In the genomic region with DNA sequence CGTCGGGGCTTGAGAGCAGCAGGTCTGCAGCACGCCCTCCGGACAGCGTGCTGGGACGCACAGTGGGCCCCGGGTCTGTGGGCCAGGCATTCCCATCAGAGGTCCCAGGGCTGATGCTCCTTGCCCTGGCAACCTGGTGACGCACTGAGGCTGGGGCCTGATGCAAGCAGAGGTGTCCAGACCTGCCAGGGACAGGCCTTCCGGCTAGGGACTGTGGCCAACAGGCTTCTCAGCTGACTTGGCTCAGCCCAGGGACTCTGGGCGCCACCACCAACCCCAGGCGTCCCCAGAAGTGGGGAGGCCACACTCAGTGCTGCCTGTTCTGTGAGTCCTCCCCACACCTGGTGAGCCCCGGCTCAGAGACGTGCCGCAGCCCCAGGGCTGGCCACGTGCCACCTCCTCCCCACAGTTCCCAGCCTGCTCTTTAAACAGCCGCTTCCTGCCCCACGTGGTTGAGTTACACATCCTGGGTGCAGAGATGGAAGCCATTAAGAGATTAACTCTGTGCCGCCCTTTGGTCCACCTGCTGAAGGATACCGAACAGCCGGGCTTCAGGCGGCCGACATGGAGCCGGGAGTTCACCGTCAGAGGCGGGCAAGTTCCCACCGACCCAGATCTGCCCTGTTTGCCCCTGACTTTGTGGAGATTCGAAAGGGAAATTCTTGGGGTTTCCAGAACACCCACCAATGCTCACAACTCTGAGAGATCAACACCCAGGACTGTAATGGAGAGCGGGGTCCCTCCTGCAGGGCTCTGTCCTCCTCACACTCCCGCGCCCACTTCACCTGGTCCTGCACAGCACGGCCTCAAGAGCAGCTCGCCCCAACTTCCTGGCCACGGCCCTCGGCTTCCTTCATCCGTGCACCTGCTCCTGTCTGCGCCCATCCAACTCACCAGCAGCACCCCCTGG, we compare ENCODE assay signal across 9 cellular contexts. TPM values are rescaled to one million over a fixed set of nuclear protein-coding genes. Genes with fewer than 3 reads are reported as not detected.
DNase-seq lines count a peak whose midpoint lies in the region; ATAC-seq and TF ChIP-seq lines count a peak whose summit lies in the region.
"Had no signal": no experiment of that assay in that cellular context is flagged by ENCODE, and none has a peak within 500 bp of the region (broad histone marks: within the 10 kb centered on the region; RNA-seq: fewer than 3 reads in every experiment).

No MANE protein-coding gene starts in this region.

- peak overlapping the region in 1 of 2 donors; percentile 17 for H3K4me3 Mint-ChIP-seq in activated T-cell treated with anti-CD3 and anti-CD28 coated beads, Interleukin-2, amount 50 U/mL, for 72 hours
- H3K4me3 Mint-ChIP-seq in immature natural killer cell = no peak overlapping the region

- no peak for TF ChIP-seq CTCF in stomach (IDR thresholded peaks at IDR 0.05)

- no peaks in the 10 kb centered on the region for H3K27me3 Mint-ChIP-seq in activated T-cell treated with anti-CD3 and anti-CD28 coated beads, Interleukin-2, amount 50 U/mL, for 72 hours (ENCODE audit: low read depth)
- H3K27me3 Mint-ChIP-seq in immature natural killer cell (ENCODE audit: low read depth in 3 of 3) = peaks cover 0 to 5% (median 5%) of the 10 kb centered on the region in 3 donors

- no peaks in the 10 kb centered on the region for H3K36me3 Mint-ChIP-seq in activated T-cell treated with anti-CD3 and anti-CD28 coated beads, Interleukin-2, amount 50 U/mL, for 72 hours (ENCODE audit: insufficient read depth in 2 of 2)
- no peaks in the 10 kb centered on the region for H3K36me3 Mint-ChIP-seq in immature natural killer cell

- H3K4me1 ChIP-seq in stomach = peaks cover 0 to 27% (median 18%) of the 10 kb centered on the region in 4 donors

- no peak for TF ChIP-seq EP300 in stomach (IDR thresholded peaks at IDR 0.05)

- H3K27ac Mint-ChIP-seq in activated T-cell treated with anti-CD3 and anti-CD28 coated beads, Interleukin-2, amount 50 U/mL, for 72 hours = peak overlapping the region; percentile 22
- peak overlapping the region in 2 of 6 donors; percentile 29 to 30 for H3K27ac Mint-ChIP-seq in immature natural killer cell

- H3K27ac ChIP-seq in stomach = peak overlapping the region in 2 of 5 donors; percentile 33 to 38
- H3K27ac ChIP-seq: HL-60 had no signal

- TF ChIP-seq POLR2A in stomach (IDR thresholded peaks at IDR 0.05) = no peak

- H3K27me3 ChIP-seq in stomach = no peaks in the 10 kb centered on the region

- intact Hi-C loops in stomach (cut with DNase I; ENCODE audit: low total_unique reads) = no loop called here

- DNase-seq in NCI-H2081 (lab: John Stamatoyannopoulos, UW) (peak; percentile 69 to 89), immature natural killer cell (peak in 2 of 3 donors; percentile 23 to 28), stomach (peak; percentile 70), occipital lobe (lab: John Stamatoyannopoulos, UW) (no peak), HUDEP-2 (lab: John Stamatoyannopoulos, UW; ENCODE audit: unreplicated experiment in 76 of 76) (no peak), DMS79 treated with DMSO at 0.1 percent for 48 hours (lab: John Stamatoyannopoulos, UW) (no peak)
- peak; percentile 19 to 36 for DNase-seq in activated T-cell treated with anti-CD3 and anti-CD28 coated beads, Interleukin-2, amount 50 U/mL, for 72 hours

- H3K4me3 ChIP-seq in stomach = no peak overlapping the region

- H3K4me1 Mint-ChIP-seq in activated T-cell treated with anti-CD3 and anti-CD28 coated beads, Interleukin-2, amount 50 U/mL, for 72 hours (ENCODE audit: low read depth) = peaks cover 17% of the 10 kb centered on the region
- peaks cover 15 to 16% of the 10 kb centered on the region in 2 donors for H3K4me1 Mint-ChIP-seq in immature natural killer cell

- ATAC-seq in activated T-cell treated with anti-CD3 and anti-CD28 coated beads, Interleukin-2, amount 50 U/mL, for 72 hours (replicated peaks in 1 of 2) = peak; percentile 64 to 65
- ATAC-seq in GM19035 (IDR thresholded peaks at IDR 0.05; ENCODE audit: unreplicated experiment) = no peak

- no peaks in the 10 kb centered on the region for H3K9me3 ChIP-seq in stomach

- peaks cover 10 to 49% (median 36%) of the 10 kb centered on the region in 4 donors for H3K36me3 ChIP-seq in stomach

- peaks cover 0 to 2% of the 10 kb centered on the region in 2 donors for H3K9me3 Mint-ChIP-seq in activated T-cell treated with anti-CD3 and anti-CD28 coated beads, Interleukin-2, amount 50 U/mL, for 72 hours
- no peaks in the 10 kb centered on the region for H3K9me3 Mint-ChIP-seq in immature natural killer cell

- 61 to 68% (median 64%) methylated on average over 30 to 36 of the region's 36 CpGs for WGBS in stomach, 5 donors

RNA-seq across cellular contexts. Expression of a gene that starts 37.6 kb away (rescaled TPM):
- total RNA-seq in activated T-cell treated with anti-CD3 and anti-CD28 coated beads, Interleukin-2, amount 50 U/mL, for 72 hours = 1 to 10 TPM in 1 of 2 donors, under 1 TPM in 1; 0.70 to 1.6 TPM
- 10 to 100 TPM; 29.0 to 43.5 (median 32.2) TPM for polyA plus RNA-seq in immature natural killer cell
- total RNA-seq in stomach = not detected
- polyA plus RNA-seq in stomach = under 1 TPM in 2 of 3 donors, not detected in 1; 0.37 to 0.60 TPM
- not detected for total RNA-seq in occipital lobe

RNA-seq across cellular contexts. Expression of a gene that starts 52.0 kb away (rescaled TPM):
- 1 to 10 TPM; 4.3 to 4.6 TPM for total RNA-seq in activated T-cell treated with anti-CD3 and anti-CD28 coated beads, Interleukin-2, amount 50 U/mL, for 72 hours
- polyA plus RNA-seq in immature natural killer cell (not detected), stomach (10 to 100 TPM in 1 of 3 donors, 1 to 10 TPM in 2; 5.3 to 12.5 (median 5.4) TPM)
- total RNA-seq in stomach (10 to 100 TPM in 2 of 5 donors, 1 to 10 TPM in 2, not detected in 1; 5.3 to 17.2 (median 10.7) TPM), occipital lobe (8.3 TPM)

Comparison
In these comparisons a context has a peak if more than half of its experiments do, and no peak if none do; other contexts are left out.
1. DNase-seq: peak in NCI-H2081 (2 of 2), activated T-cell treated with anti-CD3 and anti-CD28 coated beads, Interleukin-2, amount 50 U/mL, for 72 hours (2 of 2), immature natural killer cell (2 of 3) and stomach (single experiment); none in occipital lobe (single experiment), HUDEP-2 (0 of 76) and DMS79 treated with DMSO at 0.1 percent for 48 hours (single experiment).